Comparison of ENCODE assay signal across 21 cellular contexts in the genomic region with DNA sequence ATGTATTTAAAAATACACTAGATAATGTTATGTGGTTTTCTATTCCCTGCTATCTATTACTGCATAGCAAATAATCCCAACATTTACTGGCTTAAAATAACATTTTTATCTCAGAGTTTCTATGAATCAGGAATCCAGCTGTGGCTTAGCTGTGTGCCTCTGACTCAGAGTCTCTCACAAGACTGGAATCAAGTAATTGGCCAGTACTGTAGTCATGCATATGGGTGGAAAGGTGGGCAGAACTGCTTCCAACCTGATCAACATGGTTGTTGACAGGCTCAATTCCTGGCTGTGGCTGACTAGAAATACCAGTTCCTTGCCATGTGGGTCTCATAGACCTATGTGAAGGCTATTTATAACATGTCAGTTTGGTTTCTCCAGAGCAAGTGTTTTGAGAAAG.
DNase-seq lines count a peak whose midpoint lies in the region; FAIRE-seq and TF ChIP-seq lines count a peak whose summit lies in the region.
"Had no signal": no experiment of that assay in that cellular context is flagged by ENCODE, and none has a peak within 500 bp of the region (broad histone marks: within the 10 kb centered on the region; RNA-seq: fewer than 3 reads in every experiment).

No MANE protein-coding gene starts in this region.

- no peaks in the 10 kb centered on the region for H3K4me1 Mint-ChIP-seq in Calu3 (ENCODE audit: low read depth, unreplicated experiment)
- no peaks in the 10 kb centered on the region for H3K4me1 Mint-ChIP-seq in activated T-cell treated with anti-CD3 and anti-CD28 coated beads, Interleukin-2, amount 50 U/mL, for 24 hours (ENCODE audit: low read depth)

- H2BK120ac ChIP-seq in H1 (replicated peaks; ENCODE audit: low read depth, low read length) (no peak overlapping the region), mesenchymal stem cell (ENCODE audit: low read depth, low read length) (no peak overlapping the region)

- TF ChIP-seq POLR2A in H1 (IDR thresholded peaks at IDR 0.05; ENCODE audit: control extremely low read depth in 1 of 2, low read depth in 2 of 2, low read length in 2 of 2): no peak

- H4K5ac ChIP-seq in H1 (ENCODE audit: insufficient read length, low read depth, low read length): peak overlapping the region; percentile 10

- H3K9me3 Mint-ChIP-seq in Calu3 (ENCODE audit: low read depth, unreplicated experiment): peaks cover 8% of the 10 kb centered on the region
- no peaks in the 10 kb centered on the region for H3K9me3 Mint-ChIP-seq in activated T-cell treated with anti-CD3 and anti-CD28 coated beads, Interleukin-2, amount 50 U/mL, for 24 hours

- peak; percentile 3 for DNase-seq in Calu3
- DNase-seq in MG63: peak; percentile 58
- no peak for DNase-seq in H1 (ENCODE audit: low read depth in 1 of 2, low spot score in 2 of 2)
- DNase-seq in mesenchymal stem cell: peak; percentile 21
- no peak for DNase-seq in activated T-cell treated with anti-CD3 and anti-CD28 coated beads, Interleukin-2, amount 50 U/mL, for 24 hours
- DNase-seq in iPS-NIHi7 (ENCODE audit: extremely low spot score): no peak
- DNase-seq in superior temporal gyrus (ENCODE audit: extremely low spot score): no peak
- DNase-seq in effector memory CD4-positive, alpha-beta T cell: no peak
- DNase-seq: activated CD4-positive, alpha-beta T cell treated with anti-CD3 and anti-CD28 coated beads for 48 hours; activated T-cell treated with anti-CD3 and anti-CD28 coated beads, Interleukin-2, amount 50 U/mL, for 1 hour; amygdala; BE2C; midbrain; NCI-H1092 treated with DMSO at 0.1 percent for 48 hours; NCI-H2171; nucleus accumbens; Right ventricle myocardium superior; stimulated activated naive CD4-positive, alpha-beta T cell treated with Interleukin-2 at 50 U/mL for 16 hours; T-helper 2 cell had no signal

- no peak overlapping the region for H4K8ac ChIP-seq in H1 (ENCODE audit: extremely low read depth, insufficient read depth, low read length)
- no peak overlapping the region for H4K8ac ChIP-seq in mesenchymal stem cell (ENCODE audit: low read length)

- no peak overlapping the region for H3K18ac ChIP-seq in H1 (ENCODE audit: extremely low read depth, low read length)
- no peak overlapping the region for H3K18ac ChIP-seq in mesenchymal stem cell (ENCODE audit: low read depth in 1 of 2, low read length in 2 of 2)

- no peak overlapping the region for H2BK20ac ChIP-seq in H1 (ENCODE audit: low read length)

- H3K4me1 ChIP-seq in H1 (replicated peaks in 1 of 4; ENCODE audit: control insufficient read depth in 3 of 4, insufficient read depth in 4 of 4, low read length in 3 of 4) (no peaks in the 10 kb centered on the region), mesenchymal stem cell (ENCODE audit: control insufficient read depth, insufficient read depth, low read depth, low read length) (peaks cover 1% of the 10 kb centered on the region)
- no peaks in the 10 kb centered on the region for H3K4me1 ChIP-seq in effector memory CD4-positive, alpha-beta T cell (ENCODE audit: control insufficient read depth, insufficient read depth, low read length, poor library complexity, severe bottlenecking)
- H3K4me1 ChIP-seq: BE2C, gastroesophageal sphincter had no signal

- H3K9ac ChIP-seq in H1 (replicated peaks in 1 of 4; ENCODE audit: extremely low read depth in 1 of 4, low read depth in 3 of 4, low read length in 3 of 4): no peak overlapping the region
- H3K9ac ChIP-seq in mesenchymal stem cell (ENCODE audit: low read length): peak overlapping the region; percentile 3

- no peak overlapping the region for H3K27ac Mint-ChIP-seq in Calu3 (ENCODE audit: unreplicated experiment)
- H3K27ac Mint-ChIP-seq in activated T-cell treated with anti-CD3 and anti-CD28 coated beads, Interleukin-2, amount 50 U/mL, for 24 hours: no peak overlapping the region

- no peaks in the 10 kb centered on the region for H3K79me2 ChIP-seq in H1 (ENCODE audit: control insufficient read depth in 1 of 2, insufficient read depth in 2 of 2, low read length in 2 of 2)

- no peak overlapping the region for H2BK5ac ChIP-seq in H1 (ENCODE audit: low read depth, low read length)
- no peak overlapping the region for H2BK5ac ChIP-seq in mesenchymal stem cell (ENCODE audit: low read depth, low read length, poor library complexity, severe bottlenecking)

- no peaks in the 10 kb centered on the region for H4K20me1 ChIP-seq in H1 (replicated peaks in 1 of 2; ENCODE audit: control insufficient read depth in 1 of 2, insufficient read depth in 2 of 2, low read length in 2 of 2)

- H3K56ac ChIP-seq in H1 (replicated peaks; ENCODE audit: insufficient read length, low read depth, low read length): no peak overlapping the region

- H3K27me3 Mint-ChIP-seq in Calu3 (ENCODE audit: unreplicated experiment): no peaks in the 10 kb centered on the region
- H3K27me3 Mint-ChIP-seq in activated T-cell treated with anti-CD3 and anti-CD28 coated beads, Interleukin-2, amount 50 U/mL, for 24 hours: peaks cover 3% of the 10 kb centered on the region

- POLR2A ChIA-PET in H1 (lab: Charles Lee; ENCODE audit: partially characterized antibody): no interaction called here

- no peak overlapping the region for H2AK5ac ChIP-seq in H1 (ENCODE audit: low read depth, low read length)
- no peak overlapping the region for H2AK5ac ChIP-seq in mesenchymal stem cell (ENCODE audit: low read length, severe bottlenecking)

- H3K27me3 ChIP-seq in MG63 (no peaks in the 10 kb centered on the region), H1 (replicated peaks in 1 of 4; ENCODE audit: control insufficient read depth in 3 of 4, extremely low read depth in 1 of 4, insufficient read depth in 3 of 4, low read length in 3 of 4) (no peaks in the 10 kb centered on the region), mesenchymal stem cell (ENCODE audit: control insufficient read depth in 1 of 2, insufficient read depth in 1 of 2, low read length in 2 of 2) (no peaks in the 10 kb centered on the region)
- H3K27me3 ChIP-seq in effector memory CD4-positive, alpha-beta T cell (replicated peaks; ENCODE audit: control insufficient read depth, insufficient read depth, low read length, poor library complexity, severe bottlenecking): no peaks in the 10 kb centered on the region
- H3K27me3 ChIP-seq: BE2C, gastroesophageal sphincter had no signal

- no peaks in the 10 kb centered on the region for H3K79me1 ChIP-seq in H1 (ENCODE audit: low read depth, low read length)
- no peaks in the 10 kb centered on the region for H3K79me1 ChIP-seq in mesenchymal stem cell (replicated peaks; ENCODE audit: low read length, poor library complexity, severe bottlenecking)

- BruUV-seq in Calu3 (replicated peaks; lab: Mats Ljungman, UMichigan): no TSS peak

- no peak overlapping the region for H2BK15ac ChIP-seq in H1 (ENCODE audit: low read length)
- no peak overlapping the region for H2BK15ac ChIP-seq in mesenchymal stem cell (ENCODE audit: low read depth, poor library complexity, severe bottlenecking)

- H3K4me3 ChIP-seq in MG63: no peak overlapping the region
- no peak overlapping the region for H3K4me3 ChIP-seq in H1 (ENCODE audit: extremely low read depth in 1 of 4, insufficient read depth in 2 of 4, low read depth in 3 of 4, low read length in 4 of 4)
- no peak overlapping the region for H3K4me3 ChIP-seq in mesenchymal stem cell (ENCODE audit: insufficient read depth in 1 of 2, low read depth in 1 of 2, low read length in 2 of 2)
- no peak overlapping the region for H3K4me3 ChIP-seq in effector memory CD4-positive, alpha-beta T cell (ENCODE audit: insufficient read depth, low read depth, low read length, poor library complexity, severe bottlenecking)
- H3K4me3 ChIP-seq: gastroesophageal sphincter had no signal

- intact Hi-C loops in Calu3 (cut with micrococcal nuclease; ENCODE audit: unreplicated experiment): no loop called here

- H4K91ac ChIP-seq in H1 (replicated peaks; ENCODE audit: insufficient read length, low read length) (no peak overlapping the region), mesenchymal stem cell (ENCODE audit: low read length) (no peak overlapping the region)

- no peak for TF ChIP-seq RAD21 in H1 (IDR thresholded peaks at IDR 0.05 in 1 of 2, conservative IDR thresholded peaks at IDR 0.05 in 1 of 2; ENCODE audit: low read depth in 2 of 2, low read length in 2 of 2)

- CTCF ChIA-PET in Calu3 (lab: Charles Lee): no interaction called here
- CTCF ChIA-PET in H1 (lab: Charles Lee; ENCODE audit: partially characterized antibody): no interaction called here

- no peaks in the 10 kb centered on the region for H3K23me2 ChIP-seq in H1 (ENCODE audit: low read depth, low read length)

- H3K23ac ChIP-seq in H1 (ENCODE audit: insufficient read length) (no peak overlapping the region), mesenchymal stem cell (ENCODE audit: low read length in 2 of 2) (no peak overlapping the region)

- TF ChIP-seq EP300 in H1 (IDR thresholded peaks at IDR 0.05; ENCODE audit: borderline replicate concordance in 1 of 2, low read depth in 2 of 2, low read length in 2 of 2): no peak

- H3K14ac ChIP-seq in H1 (ENCODE audit: insufficient read length): no peak overlapping the region
- H3K14ac ChIP-seq in mesenchymal stem cell (ENCODE audit: low read length in 2 of 2): no peak overlapping the region

- TF ChIP-seq CTCF in Calu3 (IDR thresholded peaks at IDR 0.05; ENCODE audit: unreplicated experiment) (no peak), H1 (IDR thresholded peaks at IDR 0.05; ENCODE audit: control extremely low read depth in 1 of 3, insufficient read depth in 1 of 3, low read depth in 1 of 3, low read length in 3 of 3) (no peak)

- H2BK12ac ChIP-seq in H1 (ENCODE audit: low read depth, low read length) (no peak overlapping the region), mesenchymal stem cell (ENCODE audit: low read length in 2 of 2) (no peak overlapping the region)

- no peak for FAIRE-seq in H1 (lab: Jason Lieb, UNC)
- FAIRE-seq: islet of Langerhans had no signal

- H3K36me3 ChIP-seq in MG63: no peaks in the 10 kb centered on the region
- no peaks in the 10 kb centered on the region for H3K36me3 ChIP-seq in H1 (ENCODE audit: control insufficient read depth in 2 of 4, insufficient read depth in 4 of 4, low read length in 3 of 4)
- H3K36me3 ChIP-seq in mesenchymal stem cell (ENCODE audit: control insufficient read depth in 1 of 2, insufficient read depth in 2 of 2, low read depth in 1 of 2, low read length in 2 of 2): no peaks in the 10 kb centered on the region
- H3K36me3 ChIP-seq in effector memory CD4-positive, alpha-beta T cell (ENCODE audit: control insufficient read depth, insufficient read depth, low read length): no peaks in the 10 kb centered on the region
- H3K36me3 ChIP-seq: BE2C, gastroesophageal sphincter had no signal

- no peak overlapping the region for H2AFZ ChIP-seq in H1 (ENCODE audit: low read length)
- no peak overlapping the region for H2AFZ ChIP-seq in mesenchymal stem cell (ENCODE audit: low read depth, low read length)

- H3K27ac ChIP-seq in H1 (ENCODE audit: low read depth, low read length) (no peak overlapping the region), mesenchymal stem cell (ENCODE audit: low read length, poor library complexity, severe bottlenecking) (no peak overlapping the region)
- H3K27ac ChIP-seq in effector memory CD4-positive, alpha-beta T cell (ENCODE audit: insufficient read depth, low read length, poor library complexity, severe bottlenecking): no peak overlapping the region
- H3K27ac ChIP-seq: gastroesophageal sphincter had no signal

- no peak overlapping the region for H3K4me3 Mint-ChIP-seq in Calu3 (ENCODE audit: low read depth, unreplicated experiment)
- no peak overlapping the region for H3K4me3 Mint-ChIP-seq in activated T-cell treated with anti-CD3 and anti-CD28 coated beads, Interleukin-2, amount 50 U/mL, for 24 hours

- peaks cover 2% of the 10 kb centered on the region; the same call in 1 of the 2 replicates for H3K9me3 ChIP-seq in MG63
- H3K9me3 ChIP-seq in H1 (ENCODE audit: insufficient read depth in 2 of 2, low read depth in 1 of 2, low read length in 1 of 2): no peaks in the 10 kb centered on the region
- peaks cover 6% of the 10 kb centered on the region for H3K9me3 ChIP-seq in mesenchymal stem cell (ENCODE audit: control insufficient read depth, low read length)
- H3K9me3 ChIP-seq in effector memory CD4-positive, alpha-beta T cell (ENCODE audit: control insufficient read depth, low read length): no peaks in the 10 kb centered on the region
- H3K9me3 ChIP-seq: BE2C, gastroesophageal sphincter had no signal

- H3K4me2 ChIP-seq in H1 (ENCODE audit: insufficient read depth in 1 of 2, low read depth in 2 of 2, low read length in 2 of 2): no peak overlapping the region
- no peak overlapping the region for H3K4me2 ChIP-seq in mesenchymal stem cell (ENCODE audit: low read length, poor library complexity, severe bottlenecking)

- no peak overlapping the region for H3K4ac ChIP-seq in H1 (replicated peaks; ENCODE audit: insufficient read length, low read depth, low read length)
- H3K4ac ChIP-seq in mesenchymal stem cell (ENCODE audit: low read depth in 1 of 2, low read length in 2 of 2): no peak overlapping the region

- no peaks in the 10 kb centered on the region for H3K36me3 Mint-ChIP-seq in Calu3 (ENCODE audit: insufficient read depth, unreplicated experiment)
- H3K36me3 Mint-ChIP-seq in activated T-cell treated with anti-CD3 and anti-CD28 coated beads, Interleukin-2, amount 50 U/mL, for 24 hours (ENCODE audit: low read depth): no peaks in the 10 kb centered on the region

Comparison
In these comparisons a context has a peak if more than half of its experiments do, and no peak if none do; other contexts are left out.
1. DNase-seq: peak in Calu3 (single experiment), MG63 (single experiment) and mesenchymal stem cell (single experiment); none in H1 (0 of 2), activated T-cell treated with anti-CD3 and anti-CD28 coated beads, Interleukin-2, amount 50 U/mL, for 24 hours (single experiment), iPS-NIHi7 (single experiment), superior temporal gyrus (single experiment) and effector memory CD4-positive, alpha-beta T cell (0 of 3).